ENCODE assay signal across 1 cellular context in genomic region chr19:13808856-13809255, GRCh38.
TF ChIP-seq lines count a peak whose summit lies in the region.

No MANE protein-coding gene starts in this region.

TF ChIP-seq in K562, 482 proteins besides CTCF, POLR2A, EP300 and RAD21 (continued from another document):
- 0 out of 2 replicates have a peak, but pooled peaks have one; percentile 45 for TF ChIP-seq ZBTB33 (CRISPR knock-in tag; IDR thresholded peaks at IDR 0.05)
